Comparison of ENCODE assay signal across 1 cellular context in the genomic region with DNA sequence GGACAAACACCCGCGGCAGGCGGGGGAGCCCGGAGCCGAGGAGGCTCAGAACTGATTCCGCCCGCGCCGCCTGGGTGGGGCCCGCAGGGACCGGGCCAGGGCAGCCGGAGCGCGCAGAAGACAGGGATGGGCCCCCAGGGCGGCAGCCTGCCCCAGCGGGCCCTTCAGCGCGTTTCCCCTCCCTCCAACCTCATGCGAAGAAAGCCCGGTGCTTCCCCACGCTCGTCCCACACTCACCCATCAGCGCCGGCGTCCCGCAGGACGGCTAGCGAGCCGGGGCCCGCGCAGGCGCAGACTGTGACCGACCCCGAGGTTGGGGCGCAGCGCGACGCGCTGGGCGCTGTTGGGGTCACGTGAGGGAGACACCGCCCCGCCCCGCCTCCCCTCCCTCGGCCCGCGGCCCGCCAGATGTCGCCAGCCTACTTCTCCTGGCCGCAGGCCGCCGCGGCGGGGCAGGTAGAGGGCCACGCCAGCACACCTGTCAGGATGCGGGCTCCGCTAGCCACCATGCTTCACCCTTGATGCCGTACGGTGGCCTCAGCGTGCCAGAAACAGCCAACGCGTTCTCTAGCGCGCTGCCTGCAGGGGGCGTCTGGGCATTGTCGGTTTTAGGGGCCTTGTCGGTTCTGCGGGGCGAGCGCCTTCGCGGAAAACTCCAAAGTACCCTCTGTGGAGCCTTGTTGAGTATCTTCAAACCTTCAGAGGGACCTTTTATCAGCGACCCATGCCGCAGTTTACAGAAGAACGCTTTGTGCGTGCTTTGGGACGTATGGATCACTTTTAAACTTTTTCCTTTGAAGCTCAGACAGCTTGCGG.
TF ChIP-seq lines count a peak whose summit lies in the region.

A gene with protein sequence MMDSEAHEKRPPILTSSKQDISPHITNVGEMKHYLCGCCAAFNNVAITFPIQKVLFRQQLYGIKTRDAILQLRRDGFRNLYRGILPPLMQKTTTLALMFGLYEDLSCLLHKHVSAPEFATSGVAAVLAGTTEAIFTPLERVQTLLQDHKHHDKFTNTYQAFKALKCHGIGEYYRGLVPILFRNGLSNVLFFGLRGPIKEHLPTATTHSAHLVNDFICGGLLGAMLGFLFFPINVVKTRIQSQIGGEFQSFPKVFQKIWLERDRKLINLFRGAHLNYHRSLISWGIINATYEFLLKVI (minus strand): TSS at position 297 of the 816 bp plus-strand sequence. CDS start 15,577 bp downstream, outside the sequence.

TF ChIP-seq in HepG2, 621 proteins besides CTCF, POLR2A, EP300 and RAD21 (continued from another document and continues in another):
- TF ChIP-seq, protein P1, sequence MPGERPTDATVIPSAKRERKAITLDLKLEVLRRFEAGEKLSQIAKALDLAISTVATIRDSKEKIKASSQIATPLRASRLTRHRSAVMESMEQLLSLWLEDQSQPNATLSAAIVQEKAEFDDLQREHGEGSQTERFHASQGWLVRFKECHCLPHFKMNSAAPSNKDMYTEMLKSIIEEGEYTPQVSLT (CRISPR knock-in tag; IDR thresholded peaks at IDR 0.05; ENCODE audit: borderline replicate concordance, low read depth) = no peak; the same call in 1 of the 2 replicates
- peak; percentile 95 for TF ChIP-seq IRF2 (CRISPR knock-in tag; IDR thresholded peaks at IDR 0.05)
- peak; percentile 76 for TF ChIP-seq SALL2 (CRISPR knock-in tag; IDR thresholded peaks at IDR 0.05)
- TF ChIP-seq CBX2 (IDR thresholded peaks at IDR 0.05; ENCODE audit: low read depth, low read length) = no peak
- TF ChIP-seq CBX2 (CRISPR knock-in tag; IDR thresholded peaks at IDR 0.05; ENCODE audit: low read depth) = peak; percentile 59; the same call in 1 of the 2 replicates
- peak; percentile 49; the same call in 1 of the 2 replicates for TF ChIP-seq NFKB2 (CRISPR knock-in tag; IDR thresholded peaks at IDR 0.05; ENCODE audit: borderline replicate concordance)
- TF ChIP-seq ZFX (CRISPR knock-in tag; IDR thresholded peaks at IDR 0.05; ENCODE audit: low read depth) = peak; percentile 98
- TF ChIP-seq MIXL1 (CRISPR knock-in tag; IDR thresholded peaks at IDR 0.05) = peak; percentile 86
- no peak for TF ChIP-seq PLRG1 (conservative IDR thresholded peaks at IDR 0.05)
- TF ChIP-seq, protein P2, sequence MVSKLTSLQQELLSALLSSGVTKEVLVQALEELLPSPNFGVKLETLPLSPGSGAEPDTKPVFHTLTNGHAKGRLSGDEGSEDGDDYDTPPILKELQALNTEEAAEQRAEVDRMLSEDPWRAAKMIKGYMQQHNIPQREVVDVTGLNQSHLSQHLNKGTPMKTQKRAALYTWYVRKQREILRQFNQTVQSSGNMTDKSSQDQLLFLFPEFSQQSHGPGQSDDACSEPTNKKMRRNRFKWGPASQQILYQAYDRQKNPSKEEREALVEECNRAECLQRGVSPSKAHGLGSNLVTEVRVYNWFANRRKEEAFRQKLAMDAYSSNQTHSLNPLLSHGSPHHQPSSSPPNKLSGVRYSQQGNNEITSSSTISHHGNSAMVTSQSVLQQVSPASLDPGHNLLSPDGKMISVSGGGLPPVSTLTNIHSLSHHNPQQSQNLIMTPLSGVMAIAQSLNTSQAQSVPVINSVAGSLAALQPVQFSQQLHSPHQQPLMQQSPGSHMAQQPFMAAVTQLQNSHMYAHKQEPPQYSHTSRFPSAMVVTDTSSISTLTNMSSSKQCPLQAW (CRISPR knock-in tag; IDR thresholded peaks at IDR 0.05) = peak; percentile 50; the same call in 1 of the 2 replicates
- no peak for TF ChIP-seq ZNF296 (CRISPR knock-in tag; conservative IDR thresholded peaks at IDR 0.05)
- peak; percentile 94 for TF ChIP-seq SAP130 (CRISPR knock-in tag; IDR thresholded peaks at IDR 0.05; ENCODE audit: low read depth)
- TF ChIP-seq, protein P3, sequence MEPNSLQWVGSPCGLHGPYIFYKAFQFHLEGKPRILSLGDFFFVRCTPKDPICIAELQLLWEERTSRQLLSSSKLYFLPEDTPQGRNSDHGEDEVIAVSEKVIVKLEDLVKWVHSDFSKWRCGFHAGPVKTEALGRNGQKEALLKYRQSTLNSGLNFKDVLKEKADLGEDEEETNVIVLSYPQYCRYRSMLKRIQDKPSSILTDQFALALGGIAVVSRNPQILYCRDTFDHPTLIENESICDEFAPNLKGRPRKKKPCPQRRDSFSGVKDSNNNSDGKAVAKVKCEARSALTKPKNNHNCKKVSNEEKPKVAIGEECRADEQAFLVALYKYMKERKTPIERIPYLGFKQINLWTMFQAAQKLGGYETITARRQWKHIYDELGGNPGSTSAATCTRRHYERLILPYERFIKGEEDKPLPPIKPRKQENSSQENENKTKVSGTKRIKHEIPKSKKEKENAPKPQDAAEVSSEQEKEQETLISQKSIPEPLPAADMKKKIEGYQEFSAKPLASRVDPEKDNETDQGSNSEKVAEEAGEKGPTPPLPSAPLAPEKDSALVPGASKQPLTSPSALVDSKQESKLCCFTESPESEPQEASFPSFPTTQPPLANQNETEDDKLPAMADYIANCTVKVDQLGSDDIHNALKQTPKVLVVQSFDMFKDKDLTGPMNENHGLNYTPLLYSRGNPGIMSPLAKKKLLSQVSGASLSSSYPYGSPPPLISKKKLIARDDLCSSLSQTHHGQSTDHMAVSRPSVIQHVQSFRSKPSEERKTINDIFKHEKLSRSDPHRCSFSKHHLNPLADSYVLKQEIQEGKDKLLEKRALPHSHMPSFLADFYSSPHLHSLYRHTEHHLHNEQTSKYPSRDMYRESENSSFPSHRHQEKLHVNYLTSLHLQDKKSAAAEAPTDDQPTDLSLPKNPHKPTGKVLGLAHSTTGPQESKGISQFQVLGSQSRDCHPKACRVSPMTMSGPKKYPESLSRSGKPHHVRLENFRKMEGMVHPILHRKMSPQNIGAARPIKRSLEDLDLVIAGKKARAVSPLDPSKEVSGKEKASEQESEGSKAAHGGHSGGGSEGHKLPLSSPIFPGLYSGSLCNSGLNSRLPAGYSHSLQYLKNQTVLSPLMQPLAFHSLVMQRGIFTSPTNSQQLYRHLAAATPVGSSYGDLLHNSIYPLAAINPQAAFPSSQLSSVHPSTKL (CRISPR knock-in tag; IDR thresholded peaks at IDR 0.05) = peak; percentile 56
- TF ChIP-seq, protein P4, sequence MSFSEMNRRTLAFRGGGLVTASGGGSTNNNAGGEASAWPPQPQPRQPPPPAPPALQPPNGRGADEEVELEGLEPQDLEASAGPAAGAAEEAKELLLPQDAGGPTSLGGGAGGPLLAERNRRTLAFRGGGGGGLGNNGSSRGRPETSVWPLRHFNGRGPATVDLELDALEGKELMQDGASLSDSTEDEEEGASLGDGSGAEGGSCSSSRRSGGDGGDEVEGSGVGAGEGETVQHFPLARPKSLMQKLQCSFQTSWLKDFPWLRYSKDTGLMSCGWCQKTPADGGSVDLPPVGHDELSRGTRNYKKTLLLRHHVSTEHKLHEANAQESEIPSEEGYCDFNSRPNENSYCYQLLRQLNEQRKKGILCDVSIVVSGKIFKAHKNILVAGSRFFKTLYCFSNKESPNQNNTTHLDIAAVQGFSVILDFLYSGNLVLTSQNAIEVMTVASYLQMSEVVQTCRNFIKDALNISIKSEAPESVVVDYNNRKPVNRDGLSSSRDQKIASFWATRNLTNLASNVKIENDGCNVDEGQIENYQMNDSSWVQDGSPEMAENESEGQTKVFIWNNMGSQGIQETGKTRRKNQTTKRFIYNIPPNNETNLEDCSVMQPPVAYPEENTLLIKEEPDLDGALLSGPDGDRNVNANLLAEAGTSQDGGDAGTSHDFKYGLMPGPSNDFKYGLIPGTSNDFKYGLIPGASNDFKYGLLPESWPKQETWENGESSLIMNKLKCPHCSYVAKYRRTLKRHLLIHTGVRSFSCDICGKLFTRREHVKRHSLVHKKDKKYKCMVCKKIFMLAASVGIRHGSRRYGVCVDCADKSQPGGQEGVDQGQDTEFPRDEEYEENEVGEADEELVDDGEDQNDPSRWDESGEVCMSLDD (CRISPR knock-in tag; IDR thresholded peaks at IDR 0.05; ENCODE audit: borderline replicate concordance) = peak; percentile 84; the same call in 1 of the 2 replicates
- no peak; the same call in 1 of the 2 replicates for TF ChIP-seq ZNF572 (CRISPR knock-in tag; IDR thresholded peaks at IDR 0.05)
- peak; percentile 96; the same call in 1 of the 2 replicates for TF ChIP-seq SMYD3 (CRISPR knock-in tag; IDR thresholded peaks at IDR 0.05)
- TF ChIP-seq ZNF335 (CRISPR knock-in tag; IDR thresholded peaks at IDR 0.05) = peak; percentile 89; the same call in 1 of the 2 replicates
- TF ChIP-seq, protein P5, sequence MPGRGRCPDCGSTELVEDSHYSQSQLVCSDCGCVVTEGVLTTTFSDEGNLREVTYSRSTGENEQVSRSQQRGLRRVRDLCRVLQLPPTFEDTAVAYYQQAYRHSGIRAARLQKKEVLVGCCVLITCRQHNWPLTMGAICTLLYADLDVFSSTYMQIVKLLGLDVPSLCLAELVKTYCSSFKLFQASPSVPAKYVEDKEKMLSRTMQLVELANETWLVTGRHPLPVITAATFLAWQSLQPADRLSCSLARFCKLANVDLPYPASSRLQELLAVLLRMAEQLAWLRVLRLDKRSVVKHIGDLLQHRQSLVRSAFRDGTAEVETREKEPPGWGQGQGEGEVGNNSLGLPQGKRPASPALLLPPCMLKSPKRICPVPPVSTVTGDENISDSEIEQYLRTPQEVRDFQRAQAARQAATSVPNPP (CRISPR knock-in tag; IDR thresholded peaks at IDR 0.05) = peak; percentile 87
- TF ChIP-seq ZNF10 (CRISPR knock-in tag; IDR thresholded peaks at IDR 0.05; ENCODE audit: borderline replicate concordance, low read depth) = no peak
- TF ChIP-seq, protein P6, sequence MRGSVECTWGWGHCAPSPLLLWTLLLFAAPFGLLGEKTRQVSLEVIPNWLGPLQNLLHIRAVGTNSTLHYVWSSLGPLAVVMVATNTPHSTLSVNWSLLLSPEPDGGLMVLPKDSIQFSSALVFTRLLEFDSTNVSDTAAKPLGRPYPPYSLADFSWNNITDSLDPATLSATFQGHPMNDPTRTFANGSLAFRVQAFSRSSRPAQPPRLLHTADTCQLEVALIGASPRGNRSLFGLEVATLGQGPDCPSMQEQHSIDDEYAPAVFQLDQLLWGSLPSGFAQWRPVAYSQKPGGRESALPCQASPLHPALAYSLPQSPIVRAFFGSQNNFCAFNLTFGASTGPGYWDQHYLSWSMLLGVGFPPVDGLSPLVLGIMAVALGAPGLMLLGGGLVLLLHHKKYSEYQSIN (CRISPR knock-in tag; IDR thresholded peaks at IDR 0.05; ENCODE audit: borderline replicate concordance) = no peak
- TF ChIP-seq ZNF7 (CRISPR knock-in tag; IDR thresholded peaks at IDR 0.05) = peak; percentile 42; the same call in 1 of the 2 replicates
- peak; percentile 59 for TF ChIP-seq HNRNPLL (IDR thresholded peaks at IDR 0.05; ENCODE audit: low read depth, low read length, poor library complexity, severe bottlenecking)
- TF ChIP-seq SP140L (CRISPR knock-in tag; IDR thresholded peaks at IDR 0.05; ENCODE audit: borderline replicate concordance) = peak; percentile 78; the same call in 1 of the 2 replicates
- TF ChIP-seq ZNF782 (CRISPR knock-in tag; IDR thresholded peaks at IDR 0.05; ENCODE audit: borderline replicate concordance) = peak; percentile 68; the same call in 1 of the 2 replicates
- TF ChIP-seq, protein P7, sequence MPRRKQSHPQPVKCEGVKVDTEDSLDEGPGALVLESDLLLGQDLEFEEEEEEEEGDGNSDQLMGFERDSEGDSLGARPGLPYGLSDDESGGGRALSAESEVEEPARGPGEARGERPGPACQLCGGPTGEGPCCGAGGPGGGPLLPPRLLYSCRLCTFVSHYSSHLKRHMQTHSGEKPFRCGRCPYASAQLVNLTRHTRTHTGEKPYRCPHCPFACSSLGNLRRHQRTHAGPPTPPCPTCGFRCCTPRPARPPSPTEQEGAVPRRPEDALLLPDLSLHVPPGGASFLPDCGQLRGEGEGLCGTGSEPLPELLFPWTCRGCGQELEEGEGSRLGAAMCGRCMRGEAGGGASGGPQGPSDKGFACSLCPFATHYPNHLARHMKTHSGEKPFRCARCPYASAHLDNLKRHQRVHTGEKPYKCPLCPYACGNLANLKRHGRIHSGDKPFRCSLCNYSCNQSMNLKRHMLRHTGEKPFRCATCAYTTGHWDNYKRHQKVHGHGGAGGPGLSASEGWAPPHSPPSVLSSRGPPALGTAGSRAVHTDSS (CRISPR knock-in tag; conservative IDR thresholded peaks at IDR 0.05) = no peak
- TF ChIP-seq KDM3A (CRISPR knock-in tag; IDR thresholded peaks at IDR 0.05; ENCODE audit: low read depth) = peak; percentile 85; the same call in 1 of the 2 replicates
- TF ChIP-seq ZNF292 (CRISPR knock-in tag; IDR thresholded peaks at IDR 0.05; ENCODE audit: borderline replicate concordance, low read depth) = peak; percentile 38; the same call in 1 of the 2 replicates
- 0 out of 2 replicates have a peak, but pooled peaks have one; percentile 40 for TF ChIP-seq SSRP1 (CRISPR knock-in tag; IDR thresholded peaks at IDR 0.05)
- TF ChIP-seq, protein P8, sequence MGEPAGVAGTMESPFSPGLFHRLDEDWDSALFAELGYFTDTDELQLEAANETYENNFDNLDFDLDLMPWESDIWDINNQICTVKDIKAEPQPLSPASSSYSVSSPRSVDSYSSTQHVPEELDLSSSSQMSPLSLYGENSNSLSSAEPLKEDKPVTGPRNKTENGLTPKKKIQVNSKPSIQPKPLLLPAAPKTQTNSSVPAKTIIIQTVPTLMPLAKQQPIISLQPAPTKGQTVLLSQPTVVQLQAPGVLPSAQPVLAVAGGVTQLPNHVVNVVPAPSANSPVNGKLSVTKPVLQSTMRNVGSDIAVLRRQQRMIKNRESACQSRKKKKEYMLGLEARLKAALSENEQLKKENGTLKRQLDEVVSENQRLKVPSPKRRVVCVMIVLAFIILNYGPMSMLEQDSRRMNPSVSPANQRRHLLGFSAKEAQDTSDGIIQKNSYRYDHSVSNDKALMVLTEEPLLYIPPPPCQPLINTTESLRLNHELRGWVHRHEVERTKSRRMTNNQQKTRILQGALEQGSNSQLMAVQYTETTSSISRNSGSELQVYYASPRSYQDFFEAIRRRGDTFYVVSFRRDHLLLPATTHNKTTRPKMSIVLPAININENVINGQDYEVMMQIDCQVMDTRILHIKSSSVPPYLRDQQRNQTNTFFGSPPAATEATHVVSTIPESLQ (CRISPR knock-in tag; conservative IDR thresholded peaks at IDR 0.05) = peak; percentile 96
- no peak for TF ChIP-seq GATA4 (IDR thresholded peaks at IDR 0.05; ENCODE audit: borderline replicate concordance, low read depth)
- TF ChIP-seq CENPT (CRISPR knock-in tag; IDR thresholded peaks at IDR 0.05; ENCODE audit: low read depth) = peak; percentile 85; the same call in 1 of the 2 replicates
- TF ChIP-seq RFXAP (CRISPR knock-in tag; IDR thresholded peaks at IDR 0.05; ENCODE audit: borderline replicate concordance) = peak; percentile 82; the same call in 1 of the 2 replicates
- TF ChIP-seq, protein P9, sequence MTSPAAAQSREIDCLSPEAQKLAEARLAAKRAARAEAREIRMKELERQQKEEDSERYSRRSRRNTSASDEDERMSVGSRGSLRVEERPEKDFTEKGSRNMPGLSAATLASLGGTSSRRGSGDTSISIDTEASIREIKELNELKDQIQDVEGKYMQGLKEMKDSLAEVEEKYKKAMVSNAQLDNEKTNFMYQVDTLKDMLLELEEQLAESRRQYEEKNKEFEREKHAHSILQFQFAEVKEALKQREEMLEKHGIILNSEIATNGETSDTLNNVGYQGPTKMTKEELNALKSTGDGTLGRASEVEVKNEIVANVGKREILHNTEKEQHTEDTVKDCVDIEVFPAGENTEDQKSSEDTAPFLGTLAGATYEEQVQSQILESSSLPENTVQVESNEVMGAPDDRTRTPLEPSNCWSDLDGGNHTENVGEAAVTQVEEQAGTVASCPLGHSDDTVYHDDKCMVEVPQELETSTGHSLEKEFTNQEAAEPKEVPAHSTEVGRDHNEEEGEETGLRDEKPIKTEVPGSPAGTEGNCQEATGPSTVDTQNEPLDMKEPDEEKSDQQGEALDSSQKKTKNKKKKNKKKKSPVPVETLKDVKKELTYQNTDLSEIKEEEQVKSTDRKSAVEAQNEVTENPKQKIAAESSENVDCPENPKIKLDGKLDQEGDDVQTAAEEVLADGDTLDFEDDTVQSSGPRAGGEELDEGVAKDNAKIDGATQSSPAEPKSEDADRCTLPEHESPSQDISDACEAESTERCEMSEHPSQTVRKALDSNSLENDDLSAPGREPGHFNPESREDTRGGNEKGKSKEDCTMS (CRISPR knock-in tag; conservative IDR thresholded peaks at IDR 0.05) = no peak
